In the genomic region with DNA sequence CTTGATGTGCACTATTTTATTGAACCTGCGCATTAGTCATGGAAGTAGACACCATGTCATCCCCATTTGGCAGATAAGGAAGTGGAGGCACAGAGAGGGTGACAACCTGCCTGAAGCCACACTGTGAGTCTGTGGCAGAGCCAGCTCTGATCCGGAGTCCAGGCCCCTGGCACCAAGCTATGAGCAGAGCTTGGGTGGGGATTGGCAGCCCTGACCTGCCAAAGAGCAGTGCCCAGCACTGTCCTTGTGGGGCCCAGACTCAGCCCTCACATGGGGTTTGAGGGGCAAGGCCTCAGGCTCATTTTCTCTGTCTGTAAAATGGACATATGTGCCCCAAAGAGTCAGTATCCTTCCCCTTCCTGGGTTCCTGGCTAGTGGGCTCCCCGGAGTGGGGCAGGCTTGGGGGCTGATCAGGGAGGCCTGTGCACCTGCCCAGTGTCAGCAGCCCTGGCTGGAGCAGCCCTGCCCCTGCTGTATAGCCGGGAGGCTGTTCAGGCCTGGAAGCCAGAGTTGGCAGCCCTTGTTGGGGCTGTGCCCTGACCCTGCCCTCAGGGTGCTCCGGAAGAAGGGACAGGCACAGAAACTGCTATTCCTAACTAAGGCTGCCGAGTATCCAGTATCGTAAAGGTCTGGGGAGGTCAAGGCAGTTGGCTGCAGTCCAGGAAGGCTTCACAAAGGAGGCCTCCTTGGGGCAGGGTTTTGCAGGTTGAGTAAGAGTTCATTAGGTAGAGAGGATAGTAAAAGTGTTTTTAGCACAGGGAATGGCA, we compare ENCODE assay signal across 11 cellular contexts. TPM values are rescaled to one million over a fixed set of nuclear protein-coding genes. Genes with fewer than 3 reads are reported as not detected.
DNase-seq lines count a peak whose midpoint lies in the region; ATAC-seq, FAIRE-seq and TF ChIP-seq lines count a peak whose summit lies in the region.
"Had no signal": no experiment of that assay in that cellular context is flagged by ENCODE, and none has a peak within 500 bp of the region (broad histone marks: within the 10 kb centered on the region; RNA-seq: fewer than 3 reads in every experiment).

No MANE protein-coding gene starts in this region.

- no peaks in the 10 kb centered on the region for H3K27me3 Mint-ChIP-seq in dendritic cell treated with granulocyte-macrophage colony-stimulating factor and Interleukin-4, amounts not matched to agents 40 ng/mL and 50 ng/mL, for 4 days

- H3K4me1 Mint-ChIP-seq in dendritic cell treated with granulocyte-macrophage colony-stimulating factor and Interleukin-4, amounts not matched to agents 40 ng/mL and 50 ng/mL, for 4 days (ENCODE audit: low read depth) = peaks cover 21% of the 10 kb centered on the region

- peaks cover 0 to 33% (median 10%) of the 10 kb centered on the region in 4 donors for H3K4me1 ChIP-seq in right lobe of liver
- peaks cover 34% of the 10 kb centered on the region for H3K4me1 ChIP-seq in stomach smooth muscle (ENCODE audit: control insufficient read depth, insufficient read depth, low read length)

- H3K27me3 ChIP-seq in right lobe of liver = no peaks in the 10 kb centered on the region
- H3K27me3 ChIP-seq in stomach smooth muscle (ENCODE audit: control insufficient read depth in 1 of 2, insufficient read depth in 2 of 2, low read length in 2 of 2) = no peaks in the 10 kb centered on the region

- peak; percentile 28 for DNase-seq in LHCN-M2 (ENCODE audit: low read depth)
- DNase-seq in right lobe of liver = peak; percentile 71 to 81 (median 78)
- DNase-seq in hypothalamus (lab: John Stamatoyannopoulos, UW) = no peak
- no peak for DNase-seq in HUDEP-2 (lab: John Stamatoyannopoulos, UW; ENCODE audit: unreplicated experiment in 76 of 76)
- DNase-seq in H54 (ENCODE audit: insufficient read length, low spot score) = no peak
- DNase-seq: activated CD8-positive, alpha-beta memory T cell treated with anti-CD3 and anti-CD28 coated beads, Interleukin-2, amount 50 U/mL, for 4 hours; MM.1S had no signal

- FAIRE-seq in H54 (lab: Jason Lieb, UNC) = no peak

- no peak overlapping the region for H3K9ac ChIP-seq in stomach smooth muscle (ENCODE audit: low read length in 2 of 2)

- intact Hi-C loops in dendritic cell treated with granulocyte-macrophage colony-stimulating factor and Interleukin-4, amounts not matched to agents 40 ng/mL and 50 ng/mL, for 4 days (cut with micrococcal nuclease) = no loop called here
- intact Hi-C loops in right lobe of liver (cut with DNase I) = no loop called here

- H3K4me3 ChIP-seq in right lobe of liver (no peak overlapping the region), stomach smooth muscle (ENCODE audit: low read length in 2 of 2) (no peak overlapping the region)

- TF ChIP-seq CTCF in right lobe of liver (IDR thresholded peaks at IDR 0.05) = no peak

- no peaks in the 10 kb centered on the region for H3K9me3 Mint-ChIP-seq in dendritic cell treated with granulocyte-macrophage colony-stimulating factor and Interleukin-4, amounts not matched to agents 40 ng/mL and 50 ng/mL, for 4 days

- H3K36me3 Mint-ChIP-seq in dendritic cell treated with granulocyte-macrophage colony-stimulating factor and Interleukin-4, amounts not matched to agents 40 ng/mL and 50 ng/mL, for 4 days (ENCODE audit: low read depth) = peaks cover 14% of the 10 kb centered on the region

- WGBS in right lobe of liver (ENCODE audit: insufficient coverage, low coverage, low lambda C conversion rate, missing lambda C conversion rate) = 0% methylated on average over 2 of the region's 7 CpGs

- peak overlapping the region; percentile 56 to 79 (median 68) for H3K27ac ChIP-seq in right lobe of liver
- peak overlapping the region; percentile 80 for H3K27ac ChIP-seq in stomach smooth muscle (ENCODE audit: low read length)

- ATAC-seq in right lobe of liver (peak; percentile 49 to 80 (median 76)), HG03378 (IDR thresholded peaks at IDR 0.05; ENCODE audit: unreplicated experiment) (no peak)

- H3K27ac Mint-ChIP-seq in dendritic cell treated with granulocyte-macrophage colony-stimulating factor and Interleukin-4, amounts not matched to agents 40 ng/mL and 50 ng/mL, for 4 days = peak overlapping the region; percentile 34

- H3K9me3 ChIP-seq in right lobe of liver (no peaks in the 10 kb centered on the region), stomach smooth muscle (ENCODE audit: control insufficient read depth in 2 of 2, low read length in 2 of 2) (no peaks in the 10 kb centered on the region)
- H3K9me3 ChIP-seq: Caco-2 had no signal

- peaks cover 0 to 16% (median 10%) of the 10 kb centered on the region in 4 donors for H3K36me3 ChIP-seq in right lobe of liver
- H3K36me3 ChIP-seq in stomach smooth muscle (ENCODE audit: control insufficient read depth in 2 of 2, insufficient read depth in 2 of 2, low read length in 2 of 2) = peaks cover 0 to 17% of the 10 kb centered on the region in 2 donors

- H3K4me3 Mint-ChIP-seq in dendritic cell treated with granulocyte-macrophage colony-stimulating factor and Interleukin-4, amounts not matched to agents 40 ng/mL and 50 ng/mL, for 4 days = no peak overlapping the region

- no peak for TF ChIP-seq POLR2A in right lobe of liver (IDR thresholded peaks at IDR 0.05)
- TF ChIP-seq POLR2A in H54 (IDR thresholded peaks at IDR 0.05; ENCODE audit: low read depth, low read length) = no peak

RNA-seq across cellular contexts. Expression of a gene that starts 38.7 kb away (rescaled TPM):
- total RNA-seq in LHCN-M2 (2014; rRNA removed) = 6.3 and 7.4 TPM in 2 replicates
- 21.7 TPM for polyA plus RNA-seq in LHCN-M2 (2012)
- 100 to 1,000 TPM; 135 to 940 (median 474) TPM for total RNA-seq in right lobe of liver

Comparison
In these comparisons a context has a peak if more than half of its experiments do, and no peak if none do; other contexts are left out.
1. DNase-seq: peak in LHCN-M2 (single experiment) and right lobe of liver (3 of 3); none in hypothalamus (0 of 51), HUDEP-2 (0 of 76) and H54 (single experiment).
2. RNA of a gene that starts 38.7 kb away (total RNA-seq): 135 to 940 TPM in right lobe of liver; 6.3 to 7.4 TPM in LHCN-M2; every median in the first group is over 10 times any median in the second.